Comparison of ENCODE assay signal across 35 cellular contexts in genomic region chr16:81638286-81638945, GRCh38.
DNase-seq lines count a peak whose midpoint lies in the region; ATAC-seq and TF ChIP-seq lines count a peak whose summit lies in the region.
"Had no signal": no experiment of that assay in that cellular context is flagged by ENCODE, and none has a peak within 500 bp of the region (broad histone marks: within the 10 kb centered on the region; RNA-seq: fewer than 3 reads in every experiment).

No MANE protein-coding gene starts in this region.

- H3K4me1 ChIP-seq in esophagus squamous epithelium (peaks cover 13 to 59% (median 25%) of the 10 kb centered on the region in 3 donors), trophoblast cell (ENCODE audit: control insufficient read depth in 1 of 2, insufficient read depth in 2 of 2, low read length in 2 of 2) (peaks cover 40 to 48% of the 10 kb centered on the region in 2 experiments), aorta (ENCODE audit: control insufficient read depth in 1 of 2, insufficient read depth in 2 of 2, low read length in 2 of 2) (no peaks in the 10 kb centered on the region)
- H3K4me1 ChIP-seq: colonic mucosa had no signal

- POLR2A ChIA-PET in RWPE1 (lab: Yijun Ruan, JAX; ENCODE audit: low non-redundant PET): no interaction called here

- intact Hi-C loops in Calu3 (cut with micrococcal nuclease; ENCODE audit: unreplicated experiment): loop anchor here (10.0 kb wide), 1 partner anchor 234 kb away; no protein-coding TSS in a partner anchor
- intact Hi-C loops in esophagus squamous epithelium (cut with DNase I): no loop called here
- intact Hi-C loops in aorta (cut with DNase I): no loop called here
- intact Hi-C loops in dorsolateral prefrontal cortex (cut with DNase I): no loop called here

- BruUV-seq in Calu3 (replicated peaks; lab: Mats Ljungman, UMichigan): no TSS peak

- H3K4me1 Mint-ChIP-seq in Calu3 (ENCODE audit: low read depth, unreplicated experiment): peaks cover 34% of the 10 kb centered on the region

- TF ChIP-seq CTCF in Calu3 (IDR thresholded peaks at IDR 0.05; ENCODE audit: unreplicated experiment) (no peak), RWPE1 (conservative IDR thresholded peaks at IDR 0.05; ENCODE audit: low read depth) (no peak), esophagus squamous epithelium (IDR thresholded peaks at IDR 0.05) (no peak), dorsolateral prefrontal cortex (IDR thresholded peaks at IDR 0.05 in 54 of 56, conservative IDR thresholded peaks at IDR 0.05 in 2 of 56; ENCODE audit: low read depth in 1 of 56, partially characterized antibody in 56 of 56) (no peak)

- ATAC-seq in aorta (ENCODE audit: low FRiP score): no peak
- ATAC-seq: activated CD8-positive, alpha-beta T cell treated with anti-CD3 and anti-CD28 coated beads, Interleukin-2, amount 10 ng/mL, durations not matched to agents 7 days and 5 days; activated T-helper 17 cell treated with anti-CD3 and anti-CD28 coated beads, Interleukin-2, amount 50 U/mL, for 72 hours; left ventricle myocardium superior; Panc1; stimulated activated memory B cell treated with anti-CD40 and anti-IgM and Interleukin-4, amounts not matched to agents 10 μg/mL and 1 μg/mL and 100 μg/mL, for 72 hours; upper lobe of right lung had no signal

- H2AK5ac ChIP-seq in trophoblast cell (ENCODE audit: low read length): peak overlapping the region; percentile 28

- no peak for DNase-seq in Calu3
- DNase-seq in RWPE1 (ENCODE audit: low spot score): no peak
- no peak for DNase-seq in esophagus squamous epithelium (lab: John Stamatoyannopoulos, UW)
- peak; percentile 77 to 89 for DNase-seq in trophoblast cell
- DNase-seq in NCI-H446 (lab: John Stamatoyannopoulos, UW): no peak
- DNase-seq in aorta: no peak
- no peak for DNase-seq in NCI-H1694 (lab: John Stamatoyannopoulos, UW)
- DNase-seq in dorsolateral prefrontal cortex: no peak
- DNase-seq: activated CD4-positive, alpha-beta T cell treated with anti-CD3 and anti-CD28 coated beads for 1 hour; activated CD8-positive, alpha-beta T cell treated with anti-CD3 and anti-CD28 coated beads, Interleukin-2, amount 10 ng/mL, durations not matched to agents 7 days and 5 days; anterior cingulate cortex; colonic mucosa; DND-41; effector CD8-positive, alpha-beta T cell; foreskin fibroblast; head of caudate nucleus; KG1; left ventricle myocardium superior; MG63; midbrain; naive B cell; NCI-H1105 treated with DMSO at 0.1 percent for 48 hours; NCI-H2029 treated with DMSO at 0.1 percent for 48 hours; NCI-H345; SHP77; stimulated activated CD4-positive, alpha-beta T cell treated with anti-CD3 and anti-CD28 coated beads, Interleukin-15, amount 100 ng/mL, for 24 hours; T-helper 2 cell; upper lobe of right lung had no signal

- no peak for TF ChIP-seq POLR2A in esophagus squamous epithelium (IDR thresholded peaks at IDR 0.05)

- peak overlapping the region; percentile 74 for H2BK5ac ChIP-seq in trophoblast cell (ENCODE audit: low read depth, low read length, poor library complexity)

- peak overlapping the region; percentile 13 for H3K14ac ChIP-seq in trophoblast cell (ENCODE audit: low read length)

- no peak overlapping the region for H3K23ac ChIP-seq in trophoblast cell (ENCODE audit: low read length)

- H3K9me3 Mint-ChIP-seq in Calu3 (ENCODE audit: low read depth, unreplicated experiment): no peaks in the 10 kb centered on the region
- H3K9me3 Mint-ChIP-seq: activated naive CD4-positive, alpha-beta T cell treated with anti-CD3 and anti-CD28 coated beads, Interleukin-2, amount 50 U/mL, for 24 hours; activated T-helper 17 cell treated with anti-CD3 and anti-CD28 coated beads, Interleukin-2, amount 50 U/mL, for 72 hours; naive B cell; stimulated activated memory B cell treated with anti-CD40 and anti-IgM and Interleukin-4, amounts not matched to agents 10 μg/mL and 1 μg/mL and 100 μg/mL, for 72 hours had no signal

- H3K27me3 Mint-ChIP-seq in Calu3 (ENCODE audit: unreplicated experiment): no peaks in the 10 kb centered on the region
- H3K27me3 Mint-ChIP-seq: activated naive CD4-positive, alpha-beta T cell treated with anti-CD3 and anti-CD28 coated beads, Interleukin-2, amount 50 U/mL, for 24 hours; activated T-helper 17 cell treated with anti-CD3 and anti-CD28 coated beads, Interleukin-2, amount 50 U/mL, for 72 hours; naive B cell; stimulated activated memory B cell treated with anti-CD40 and anti-IgM and Interleukin-4, amounts not matched to agents 10 μg/mL and 1 μg/mL and 100 μg/mL, for 72 hours had no signal

- H4K8ac ChIP-seq in trophoblast cell (ENCODE audit: low read depth, low read length): no peak overlapping the region

- H4K12ac ChIP-seq in trophoblast cell (ENCODE audit: low read depth, low read length): no peak overlapping the region

- H3K4me3 Mint-ChIP-seq in Calu3 (ENCODE audit: low read depth, unreplicated experiment): no peak overlapping the region
- H3K4me3 Mint-ChIP-seq: activated CD8-positive, alpha-beta T cell treated with anti-CD3 and anti-CD28 coated beads, Interleukin-2, amount 10 ng/mL, durations not matched to agents 7 days and 5 days; activated naive CD4-positive, alpha-beta T cell treated with anti-CD3 and anti-CD28 coated beads, Interleukin-2, amount 50 U/mL, for 24 hours; activated T-helper 17 cell treated with anti-CD3 and anti-CD28 coated beads, Interleukin-2, amount 50 U/mL, for 72 hours; stimulated activated memory B cell treated with anti-CD40 and anti-IgM and Interleukin-4, amounts not matched to agents 10 μg/mL and 1 μg/mL and 100 μg/mL, for 72 hours had no signal

- H3K36me3 ChIP-seq in esophagus squamous epithelium (peaks cover 0 to 28% (median 0%) of the 10 kb centered on the region in 3 donors), trophoblast cell (ENCODE audit: control insufficient read depth in 1 of 2, insufficient read depth in 2 of 2, low read length in 2 of 2) (peaks cover 12 to 16% of the 10 kb centered on the region in 2 experiments), aorta (ENCODE audit: control insufficient read depth in 1 of 2, insufficient read depth in 2 of 2, low read length in 1 of 2) (no peaks in the 10 kb centered on the region)
- H3K36me3 ChIP-seq: cardiac muscle cell, colonic mucosa, MG63, upper lobe of right lung had no signal

- no peak overlapping the region for H3K4me3 ChIP-seq in esophagus squamous epithelium
- H3K4me3 ChIP-seq in trophoblast cell (ENCODE audit: low read depth, low read length): no peak overlapping the region
- no peak overlapping the region for H3K4me3 ChIP-seq in aorta (ENCODE audit: low read length in 2 of 2)
- no peak overlapping the region for H3K4me3 ChIP-seq in dorsolateral prefrontal cortex
- H3K4me3 ChIP-seq: cardiac muscle cell, colonic mucosa, MG63, upper lobe of right lung had no signal

- H3K18ac ChIP-seq in trophoblast cell (ENCODE audit: low read length): peak overlapping the region; percentile 41

- peak overlapping the region; percentile 68 for H2BK12ac ChIP-seq in trophoblast cell (ENCODE audit: low read length)

- peak overlapping the region; percentile 50 for H2BK120ac ChIP-seq in trophoblast cell (ENCODE audit: insufficient read depth, low read length, poor library complexity)

- peak overlapping the region; percentile 22 for H3K9ac ChIP-seq in trophoblast cell (ENCODE audit: low read length)

- peak overlapping the region; percentile 22 for H3K4ac ChIP-seq in trophoblast cell (ENCODE audit: low read depth, low read length)

- H2AFZ ChIP-seq in trophoblast cell (ENCODE audit: insufficient read depth, low read length, poor library complexity): no peak overlapping the region

- peaks cover 15% of the 10 kb centered on the region for H3K79me2 ChIP-seq in trophoblast cell (ENCODE audit: control insufficient read depth, insufficient read depth, low read length, poor library complexity)

- peak overlapping the region; percentile 1 for H3K27ac ChIP-seq in RWPE1
- H3K27ac ChIP-seq in esophagus squamous epithelium: peak overlapping the region in 3 of 4 donors; percentile 38 to 39 (median 39)
- H3K27ac ChIP-seq in trophoblast cell (ENCODE audit: low read depth, low read length): peak overlapping the region; percentile 82
- no peak overlapping the region for H3K27ac ChIP-seq in aorta (ENCODE audit: low read depth in 1 of 2, low read length in 2 of 2)
- H3K27ac ChIP-seq in dorsolateral prefrontal cortex: no peak overlapping the region
- H3K27ac ChIP-seq: C4-2B, cardiac muscle cell, colonic mucosa, HL-60, upper lobe of right lung had no signal

- H3K27ac Mint-ChIP-seq in Calu3 (ENCODE audit: unreplicated experiment): peak overlapping the region; percentile 58
- H3K27ac Mint-ChIP-seq: activated CD8-positive, alpha-beta T cell treated with anti-CD3 and anti-CD28 coated beads, Interleukin-2, amount 10 ng/mL, durations not matched to agents 7 days and 5 days; activated naive CD4-positive, alpha-beta T cell treated with anti-CD3 and anti-CD28 coated beads, Interleukin-2, amount 50 U/mL, for 24 hours; stimulated activated memory B cell treated with anti-CD40 and anti-IgM and Interleukin-4, amounts not matched to agents 10 μg/mL and 1 μg/mL and 100 μg/mL, for 72 hours had no signal

- 80 to 86% methylated on average over 7 of the region's 13 CpGs for WGBS in esophagus squamous epithelium, 2 donors
- no CpG with 5 or more reads among the region's 13 CpGs for WGBS in trophoblast cell (ENCODE audit: extremely low coverage, insufficient coverage, insufficient read length)
- 91 to 94% methylated on average over 13 of the region's 13 CpGs for WGBS in aorta, 2 donors

- peaks cover 16% of the 10 kb centered on the region for H3K79me1 ChIP-seq in trophoblast cell (ENCODE audit: low read length)

- peak overlapping the region; percentile 59 for H4K91ac ChIP-seq in trophoblast cell (ENCODE audit: low read depth, low read length)

- H3K4me2 ChIP-seq in trophoblast cell (ENCODE audit: low read length): peak overlapping the region; percentile 39

- H3K27me3 ChIP-seq in esophagus squamous epithelium (no peaks in the 10 kb centered on the region), trophoblast cell (ENCODE audit: insufficient read depth, low read length) (no peaks in the 10 kb centered on the region), aorta (ENCODE audit: control insufficient read depth in 1 of 2, insufficient read depth in 2 of 2, low read length in 1 of 2) (no peaks in the 10 kb centered on the region), dorsolateral prefrontal cortex (no peaks in the 10 kb centered on the region)
- H3K27me3 ChIP-seq: cardiac muscle cell, colonic mucosa, MG63, upper lobe of right lung had no signal

- CTCF ChIA-PET in Calu3 (lab: Charles Lee): interaction anchor here (0.5 kb wide), 1 partner anchor 136 kb away, joined by 3 read pairs; no protein-coding TSS in a partner anchor
- CTCF ChIA-PET in RWPE1 (lab: Yijun Ruan, JAX): no interaction called here

- no peaks in the 10 kb centered on the region for H3K9me3 ChIP-seq in esophagus squamous epithelium
- no peaks in the 10 kb centered on the region for H3K9me3 ChIP-seq in trophoblast cell (ENCODE audit: insufficient read depth, low read depth, low read length)
- no peaks in the 10 kb centered on the region for H3K9me3 ChIP-seq in aorta (ENCODE audit: control insufficient read depth, low read length)
- H3K9me3 ChIP-seq: colonic mucosa, MG63, upper lobe of right lung had no signal

- H3K36me3 Mint-ChIP-seq in Calu3 (ENCODE audit: insufficient read depth, unreplicated experiment): peaks cover 26% of the 10 kb centered on the region
- H3K36me3 Mint-ChIP-seq: naive B cell had no signal

Comparison
In these comparisons a context has a peak if more than half of its experiments do, and no peak if none do; other contexts are left out.
1. DNase-seq: peak in trophoblast cell (2 of 2); none in Calu3 (single experiment), RWPE1 (single experiment), esophagus squamous epithelium (single experiment), NCI-H446 (0 of 2), aorta (0 of 2), NCI-H1694 (single experiment) and dorsolateral prefrontal cortex (0 of 10).
2. H3K27ac ChIP-seq: peak in RWPE1 (single experiment), esophagus squamous epithelium (3 of 4) and trophoblast cell (single experiment); none in aorta (0 of 2) and dorsolateral prefrontal cortex (0 of 59).